ENCODE assay signal across 9 cellular contexts in the genomic region with DNA sequence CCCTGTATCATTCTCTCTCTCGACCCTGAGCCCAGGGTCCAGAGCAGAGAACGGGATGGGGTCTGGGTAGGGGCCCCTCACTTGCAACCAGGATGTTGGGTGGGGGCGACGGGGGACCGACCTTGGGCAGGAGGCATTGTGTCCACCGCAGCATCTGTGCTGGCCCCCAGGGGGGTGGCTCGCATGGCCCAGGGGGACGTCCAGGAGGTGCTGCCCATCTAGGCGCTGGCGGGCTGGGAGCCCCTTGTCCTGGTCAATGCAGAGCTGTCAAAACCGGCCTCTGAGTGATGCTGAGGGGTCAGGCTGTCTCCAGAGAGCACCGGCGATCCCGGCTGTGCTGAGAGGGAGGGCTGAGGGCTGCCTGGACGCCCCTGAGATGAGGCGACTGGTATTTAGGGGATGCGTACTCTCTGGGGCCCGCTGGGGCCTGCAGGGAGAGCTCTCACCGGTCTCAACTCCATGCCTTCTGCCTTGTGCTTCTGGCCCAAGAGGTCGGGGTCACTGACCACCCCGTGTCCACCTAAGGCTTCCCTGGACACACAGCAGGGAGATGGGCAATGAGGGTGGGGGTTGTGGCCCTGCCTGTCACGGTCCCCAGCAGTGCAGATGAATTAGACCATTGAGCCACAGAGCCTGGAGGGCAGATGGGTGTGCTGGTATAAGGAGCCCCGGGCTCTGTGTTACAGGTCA. TPM values are rescaled to one million over a fixed set of nuclear protein-coding genes. Genes with fewer than 3 reads are reported as not detected.
DNase-seq lines count a peak whose midpoint lies in the region; ATAC-seq and TF ChIP-seq lines count a peak whose summit lies in the region.
"Had no signal": no experiment of that assay in that cellular context is flagged by ENCODE, and none has a peak within 500 bp of the region (broad histone marks: within the 10 kb centered on the region; RNA-seq: fewer than 3 reads in every experiment).

No MANE protein-coding gene starts in this region.

- peak overlapping the region; percentile 58 for H3K4me3 Mint-ChIP-seq in activated CD4-positive, alpha-beta memory T cell treated with anti-CD3 and anti-CD28 coated beads for 36 hours
- no peak overlapping the region for H3K4me3 Mint-ChIP-seq in activated CD4-positive, alpha-beta memory T cell treated with anti-CD3 and anti-CD28 coated beads, Interleukin-2, amount 10 ng/mL, durations not matched to agents 7 days and 5 days
- no peak overlapping the region for H3K4me3 Mint-ChIP-seq in activated T-helper 2 cell treated with anti-CD3 and anti-CD28 coated beads, Interferon-gamma antibody, Interleukin-2, Interleukin-4, amounts not matched to agents 10 μg/mL and 5 μg/mL and 100 μg/mL, durations not matched to agents 14 hours and 24 hours and 36 hours (ENCODE audit: low read depth)

- no peak overlapping the region for H3K4me3 ChIP-seq in suprapubic skin

- POLR2A ChIA-PET in activated CD4-positive, alpha-beta memory T cell treated with anti-CD3 and anti-CD28 coated beads for 36 hours (lab: Charles Lee): interaction anchor here (3.7 to 8.2 kb wide), 2 partner anchors 9 to 20 kb away, joined by 23 to 103 read pairs; a partner anchor contains a TSS
- POLR2A ChIA-PET in activated CD4-positive, alpha-beta memory T cell treated with anti-CD3 and anti-CD28 coated beads, Interleukin-2, amount 10 ng/mL, durations not matched to agents 7 days and 5 days (lab: Charles Lee): interaction anchor here (0.6 to 6.5 kb wide), 6 partner anchors 9 to 1285 kb away, joined by 3 to 60 read pairs (median 4); a partner anchor contains a TSS

- H3K27me3 ChIP-seq in layer of hippocampus (ENCODE audit: control insufficient read depth, insufficient read depth, low read length) (no peaks in the 10 kb centered on the region), suprapubic skin (no peaks in the 10 kb centered on the region)

- H3K4me1 Mint-ChIP-seq in activated CD4-positive, alpha-beta memory T cell treated with anti-CD3 and anti-CD28 coated beads for 36 hours (ENCODE audit: low read depth): peaks cover 72% of the 10 kb centered on the region
- H3K4me1 Mint-ChIP-seq in activated CD4-positive, alpha-beta memory T cell treated with anti-CD3 and anti-CD28 coated beads, Interleukin-2, amount 10 ng/mL, durations not matched to agents 7 days and 5 days: peaks cover 78% of the 10 kb centered on the region
- H3K4me1 Mint-ChIP-seq in activated T-helper 2 cell treated with anti-CD3 and anti-CD28 coated beads, Interferon-gamma antibody, Interleukin-2, Interleukin-4, amounts not matched to agents 10 μg/mL and 5 μg/mL and 100 μg/mL, durations not matched to agents 14 hours and 24 hours and 36 hours (ENCODE audit: low read depth): peaks cover 67% of the 10 kb centered on the region

- intact Hi-C loops in activated CD4-positive, alpha-beta memory T cell treated with anti-CD3 and anti-CD28 coated beads for 36 hours (cut with micrococcal nuclease): loop anchor here (2.0 to 5.0 kb wide), 5 partner anchors 18 to 342 kb away; a partner anchor contains a TSS
- intact Hi-C loops in activated T-helper 2 cell treated with anti-CD3 and anti-CD28 coated beads, Interferon-gamma antibody, Interleukin-2, Interleukin-4, amounts not matched to agents 10 μg/mL and 5 μg/mL and 100 μg/mL, durations not matched to agents 14 hours and 24 hours and 36 hours (cut with micrococcal nuclease): loop anchor here (10.0 kb wide), 1 partner anchor 1046 kb away; a partner anchor contains a TSS

- CTCF ChIA-PET in activated CD4-positive, alpha-beta memory T cell treated with anti-CD3 and anti-CD28 coated beads for 36 hours (lab: Charles Lee): interaction anchor here (0.5 to 2.2 kb wide), 3 partner anchors 23 to 57 kb away, joined by 3 to 11 read pairs (median 6); no protein-coding TSS in a partner anchor
- CTCF ChIA-PET in activated CD4-positive, alpha-beta memory T cell treated with anti-CD3 and anti-CD28 coated beads, Interleukin-2, amount 10 ng/mL, durations not matched to agents 7 days and 5 days (lab: Charles Lee): interaction anchor here (1.2 to 3.0 kb wide), 3 partner anchors 39 to 181 kb away, joined by 3 to 16 read pairs (median 3); no protein-coding TSS in a partner anchor

- H3K4me1 ChIP-seq in suprapubic skin: peaks cover 54% of the 10 kb centered on the region

- TF ChIP-seq CTCF in suprapubic skin (IDR thresholded peaks at IDR 0.05): no peak

- peak overlapping the region; percentile 89 for H3K27ac Mint-ChIP-seq in activated CD4-positive, alpha-beta memory T cell treated with anti-CD3 and anti-CD28 coated beads for 36 hours
- H3K27ac Mint-ChIP-seq in activated CD4-positive, alpha-beta memory T cell treated with anti-CD3 and anti-CD28 coated beads, Interleukin-2, amount 10 ng/mL, durations not matched to agents 7 days and 5 days: no peak overlapping the region
- H3K27ac Mint-ChIP-seq in activated T-helper 2 cell treated with anti-CD3 and anti-CD28 coated beads, Interferon-gamma antibody, Interleukin-2, Interleukin-4, amounts not matched to agents 10 μg/mL and 5 μg/mL and 100 μg/mL, durations not matched to agents 14 hours and 24 hours and 36 hours: peak overlapping the region; percentile 92

- peaks cover 73% of the 10 kb centered on the region for H3K36me3 Mint-ChIP-seq in activated CD4-positive, alpha-beta memory T cell treated with anti-CD3 and anti-CD28 coated beads for 36 hours
- peaks cover 71% of the 10 kb centered on the region for H3K36me3 Mint-ChIP-seq in activated CD4-positive, alpha-beta memory T cell treated with anti-CD3 and anti-CD28 coated beads, Interleukin-2, amount 10 ng/mL, durations not matched to agents 7 days and 5 days (ENCODE audit: low read depth)
- peaks cover 79% of the 10 kb centered on the region for H3K36me3 Mint-ChIP-seq in activated T-helper 2 cell treated with anti-CD3 and anti-CD28 coated beads, Interferon-gamma antibody, Interleukin-2, Interleukin-4, amounts not matched to agents 10 μg/mL and 5 μg/mL and 100 μg/mL, durations not matched to agents 14 hours and 24 hours and 36 hours (ENCODE audit: low read depth)

- H3K27ac ChIP-seq in layer of hippocampus (ENCODE audit: low read depth, low read length) (peak overlapping the region; percentile 93), suprapubic skin (peak overlapping the region; percentile 43)

- WGBS in suprapubic skin: 60% methylated on average over 11 of the region's 23 CpGs

- no peak for DNase-seq in activated CD4-positive, alpha-beta memory T cell treated with anti-CD3 and anti-CD28 coated beads for 36 hours
- DNase-seq in activated CD4-positive, alpha-beta memory T cell treated with anti-CD3 and anti-CD28 coated beads, Interleukin-2, amount 10 ng/mL, durations not matched to agents 7 days and 5 days: no peak
- no peak for DNase-seq in activated T-helper 2 cell treated with anti-CD3 and anti-CD28 coated beads, Interferon-gamma antibody, Interleukin-2, Interleukin-4, amounts not matched to agents 10 μg/mL and 5 μg/mL and 100 μg/mL, durations not matched to agents 14 hours and 24 hours and 36 hours (ENCODE audit: low spot score)
- DNase-seq in suprapubic skin (ENCODE audit: low spot score in 2 of 2) (no peak), UCSD-AML1 (lab: John Stamatoyannopoulos, UW; ENCODE audit: unreplicated experiment) (no peak), NCI-H2227 (lab: John Stamatoyannopoulos, UW; ENCODE audit: unreplicated experiment) (no peak)

- H3K9me3 Mint-ChIP-seq in activated CD4-positive, alpha-beta memory T cell treated with anti-CD3 and anti-CD28 coated beads for 36 hours: no peaks in the 10 kb centered on the region
- H3K9me3 Mint-ChIP-seq in activated CD4-positive, alpha-beta memory T cell treated with anti-CD3 and anti-CD28 coated beads, Interleukin-2, amount 10 ng/mL, durations not matched to agents 7 days and 5 days: no peaks in the 10 kb centered on the region
- no peaks in the 10 kb centered on the region for H3K9me3 Mint-ChIP-seq in activated T-helper 2 cell treated with anti-CD3 and anti-CD28 coated beads, Interferon-gamma antibody, Interleukin-2, Interleukin-4, amounts not matched to agents 10 μg/mL and 5 μg/mL and 100 μg/mL, durations not matched to agents 14 hours and 24 hours and 36 hours

- no peaks in the 10 kb centered on the region for H3K9me3 ChIP-seq in suprapubic skin

- H3K36me3 ChIP-seq in suprapubic skin: peaks cover 40% of the 10 kb centered on the region

- ATAC-seq in HG03280 (IDR thresholded peaks at IDR 0.05; ENCODE audit: unreplicated experiment): no peak

- TF ChIP-seq EP300 in suprapubic skin (IDR thresholded peaks at IDR 0.05): no peak

- TF ChIP-seq POLR2A in suprapubic skin (IDR thresholded peaks at IDR 0.05): no peak

- H3K27me3 Mint-ChIP-seq in activated CD4-positive, alpha-beta memory T cell treated with anti-CD3 and anti-CD28 coated beads for 36 hours: no peaks in the 10 kb centered on the region
- H3K27me3 Mint-ChIP-seq in activated CD4-positive, alpha-beta memory T cell treated with anti-CD3 and anti-CD28 coated beads, Interleukin-2, amount 10 ng/mL, durations not matched to agents 7 days and 5 days: no peaks in the 10 kb centered on the region
- no peaks in the 10 kb centered on the region for H3K27me3 Mint-ChIP-seq in activated T-helper 2 cell treated with anti-CD3 and anti-CD28 coated beads, Interferon-gamma antibody, Interleukin-2, Interleukin-4, amounts not matched to agents 10 μg/mL and 5 μg/mL and 100 μg/mL, durations not matched to agents 14 hours and 24 hours and 36 hours (ENCODE audit: low read depth)

RNA-seq across cellular contexts. Expression of a gene that starts 8.5 kb away (rescaled TPM):
- 1,000 to 10,000 TPM; 1,595 to 1,653 TPM for total RNA-seq in activated CD4-positive, alpha-beta memory T cell treated with anti-CD3 and anti-CD28 coated beads for 36 hours
- 1,000 to 10,000 TPM; 1,045 to 1,051 TPM for total RNA-seq in activated CD4-positive, alpha-beta memory T cell treated with anti-CD3 and anti-CD28 coated beads, Interleukin-2, amount 10 ng/mL, durations not matched to agents 7 days and 5 days
- 1,460 and 1,467 TPM in 2 replicates for total RNA-seq in activated T-helper 2 cell treated with anti-CD3 and anti-CD28 coated beads, Interferon-gamma antibody, Interleukin-2, Interleukin-4, amounts not matched to agents 10 μg/mL and 5 μg/mL and 100 μg/mL, durations not matched to agents 14 hours and 24 hours and 36 hours
- 1,000 to 10,000 TPM; 1,403 to 3,061 (median 2,817) TPM for total RNA-seq in suprapubic skin

RNA-seq across cellular contexts. Expression of a gene that starts 13.6 kb away (rescaled TPM):
- total RNA-seq in activated CD4-positive, alpha-beta memory T cell treated with anti-CD3 and anti-CD28 coated beads for 36 hours: 1 to 10 TPM in 1 of 2 experiments, under 1 TPM in 1; 0.68 to 1.6 TPM
- 1 to 10 TPM; 5.3 to 5.8 TPM for total RNA-seq in activated CD4-positive, alpha-beta memory T cell treated with anti-CD3 and anti-CD28 coated beads, Interleukin-2, amount 10 ng/mL, durations not matched to agents 7 days and 5 days
- 0.64 TPM in 1 of 2 replicates, not detected in the other for total RNA-seq in activated T-helper 2 cell treated with anti-CD3 and anti-CD28 coated beads, Interferon-gamma antibody, Interleukin-2, Interleukin-4, amounts not matched to agents 10 μg/mL and 5 μg/mL and 100 μg/mL, durations not matched to agents 14 hours and 24 hours and 36 hours
- 1 to 10 TPM in 3 of 4 donors, under 1 TPM in 1; 0.34 to 5.7 (median 2.9) TPM for total RNA-seq in suprapubic skin
- total RNA-seq: activated CD8-positive, alpha-beta memory T cell treated with anti-CD3 and anti-CD28 coated beads for 36 hours had no signal

RNA-seq across cellular contexts. Expression of a gene that starts 18.1 kb away (rescaled TPM):
- total RNA-seq in activated CD4-positive, alpha-beta memory T cell treated with anti-CD3 and anti-CD28 coated beads for 36 hours: 10 to 100 TPM; 15.5 to 16.3 TPM
- total RNA-seq in activated CD4-positive, alpha-beta memory T cell treated with anti-CD3 and anti-CD28 coated beads, Interleukin-2, amount 10 ng/mL, durations not matched to agents 7 days and 5 days: 10 to 100 TPM; 10.9 to 13.6 TPM
- 16.8 and 19.0 TPM in 2 replicates for total RNA-seq in activated T-helper 2 cell treated with anti-CD3 and anti-CD28 coated beads, Interferon-gamma antibody, Interleukin-2, Interleukin-4, amounts not matched to agents 10 μg/mL and 5 μg/mL and 100 μg/mL, durations not matched to agents 14 hours and 24 hours and 36 hours
- total RNA-seq in suprapubic skin: 10 to 100 TPM; 42.7 to 76.3 (median 69.1) TPM

RNA-seq across cellular contexts. Expression of a gene that starts 19.8 kb away (rescaled TPM):
- total RNA-seq in activated CD4-positive, alpha-beta memory T cell treated with anti-CD3 and anti-CD28 coated beads for 36 hours: 100 to 1,000 TPM; 107 to 112 TPM
- 10 to 100 TPM; 90.8 to 93.4 TPM for total RNA-seq in activated CD4-positive, alpha-beta memory T cell treated with anti-CD3 and anti-CD28 coated beads, Interleukin-2, amount 10 ng/mL, durations not matched to agents 7 days and 5 days
- 311 and 318 TPM in 2 replicates for total RNA-seq in activated T-helper 2 cell treated with anti-CD3 and anti-CD28 coated beads, Interferon-gamma antibody, Interleukin-2, Interleukin-4, amounts not matched to agents 10 μg/mL and 5 μg/mL and 100 μg/mL, durations not matched to agents 14 hours and 24 hours and 36 hours
- total RNA-seq in suprapubic skin: 10 to 100 TPM; 54.7 to 96.5 (median 58.7) TPM

RNA-seq across cellular contexts. Expression of a gene that starts 33.4 kb away (rescaled TPM):
- under 1 TPM in 1 of 2 experiments, not detected in 1; 0.26 TPM for total RNA-seq in activated CD4-positive, alpha-beta memory T cell treated with anti-CD3 and anti-CD28 coated beads for 36 hours
- total RNA-seq in activated CD4-positive, alpha-beta memory T cell treated with anti-CD3 and anti-CD28 coated beads, Interleukin-2, amount 10 ng/mL, durations not matched to agents 7 days and 5 days: under 1 TPM; 0.65 to 0.68 TPM
- total RNA-seq in activated T-helper 2 cell treated with anti-CD3 and anti-CD28 coated beads, Interferon-gamma antibody, Interleukin-2, Interleukin-4, amounts not matched to agents 10 μg/mL and 5 μg/mL and 100 μg/mL, durations not matched to agents 14 hours and 24 hours and 36 hours: not detected in 2 replicates
- under 1 TPM in 1 of 4 donors, not detected in 3; 0.51 TPM for total RNA-seq in suprapubic skin
- total RNA-seq: activated CD8-positive, alpha-beta memory T cell treated with anti-CD3 and anti-CD28 coated beads for 36 hours had no signal
